In the genomic region with DNA sequence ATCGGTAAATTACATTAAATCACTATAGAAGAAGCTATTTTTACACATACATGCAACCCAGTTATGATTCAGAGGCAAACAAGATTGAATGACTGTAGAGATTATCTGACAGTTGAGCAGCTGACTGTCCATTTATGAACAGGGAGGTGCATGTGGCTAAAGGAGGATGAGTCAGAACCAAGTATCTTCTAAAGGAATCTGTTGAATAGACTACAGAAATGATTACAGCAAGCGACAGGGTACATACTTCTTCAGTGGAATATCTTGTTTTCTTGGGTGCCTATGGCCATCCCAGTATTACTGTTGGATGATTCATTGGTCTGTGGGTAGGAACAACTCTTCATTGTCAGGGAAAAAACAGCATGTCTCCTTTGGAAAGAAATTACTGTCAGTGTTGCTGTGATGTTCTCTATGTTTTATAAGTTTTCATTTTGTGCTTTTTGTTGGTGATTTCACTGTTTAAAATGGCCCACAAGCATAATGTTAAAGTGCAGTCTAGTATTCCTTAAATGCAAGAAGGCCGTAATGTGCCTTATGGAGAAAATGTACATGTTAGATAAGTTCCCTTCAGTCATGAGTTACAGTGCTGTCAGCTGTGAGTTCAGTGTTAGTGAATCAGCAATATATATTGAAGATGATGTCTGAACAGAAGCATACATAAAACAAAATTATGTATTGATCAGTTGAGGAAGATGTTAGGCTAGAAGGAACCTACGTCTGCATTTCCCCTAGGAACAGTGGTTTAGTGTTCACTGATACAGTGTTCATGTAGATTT, we compare ENCODE assay signal across 8 cellular contexts. TPM values are rescaled to one million over a fixed set of nuclear protein-coding genes. Genes with fewer than 3 reads are reported as not detected.
A peak's percentile ranks its signal among the peaks of the same experiment; 100 is the strongest.
DNase-seq lines count a peak whose midpoint lies in the region; ATAC-seq and TF ChIP-seq lines count a peak whose summit lies in the region.

No MANE protein-coding gene starts in this region.

- CTCF ChIA-PET in activated CD4-positive, alpha-beta memory T cell treated with anti-CD3 and anti-CD28 coated beads for 36 hours (lab: Charles Lee), result interaction anchor here (1.0 to 1.5 kb wide), 3 partner anchors 26 to 80 kb away, joined by 3 to 5 read pairs (median 3); no protein-coding TSS in a partner anchor

- POLR2A ChIA-PET in activated CD4-positive, alpha-beta memory T cell treated with anti-CD3 and anti-CD28 coated beads for 36 hours (lab: Charles Lee), result interaction anchor here (0.9 to 2.3 kb wide), 6 partner anchors 11 to 71 kb away, joined by 3 to 10 read pairs (median 4); no protein-coding TSS in a partner anchor

- peak overlapping the region in 3 of 4 donors; percentile 8 to 36 (median 35) for H3K4me3 Mint-ChIP-seq in CD4-positive, CD25-positive, alpha-beta regulatory T cell
- peak overlapping the region; percentile 54 for H3K4me3 Mint-ChIP-seq in activated CD4-positive, alpha-beta memory T cell treated with anti-CD3 and anti-CD28 coated beads for 36 hours

- H3K4me1 ChIP-seq in CD4-positive, CD25-positive, alpha-beta regulatory T cell (ENCODE audit: control insufficient read depth, insufficient read depth, low read length, poor library complexity, severe bottlenecking), result peaks cover 23% of the 10 kb centered on the region
- H3K4me1 ChIP-seq in effector memory CD4-positive, alpha-beta T cell (ENCODE audit: control insufficient read depth, insufficient read depth, low read length, poor library complexity, severe bottlenecking), result peaks cover 13% of the 10 kb centered on the region

- H3K27me3 ChIP-seq in CD4-positive, CD25-positive, alpha-beta regulatory T cell (ENCODE audit: control insufficient read depth, insufficient read depth, low read length), result no peaks in the 10 kb centered on the region
- H3K27me3 ChIP-seq in kidney epithelial cell (ENCODE audit: control insufficient read depth, insufficient read depth, low read length), result no peaks in the 10 kb centered on the region
- no peaks in the 10 kb centered on the region for H3K27me3 ChIP-seq in effector memory CD4-positive, alpha-beta T cell (replicated peaks; ENCODE audit: control insufficient read depth, insufficient read depth, low read length, poor library complexity, severe bottlenecking)

- H3K27me3 Mint-ChIP-seq in CD4-positive, CD25-positive, alpha-beta regulatory T cell, result peaks cover 4% of the 10 kb centered on the region
- H3K27me3 Mint-ChIP-seq in activated CD4-positive, alpha-beta memory T cell treated with anti-CD3 and anti-CD28 coated beads for 36 hours, result no peaks in the 10 kb centered on the region

- no peaks in the 10 kb centered on the region for H3K36me3 ChIP-seq in CD4-positive, CD25-positive, alpha-beta regulatory T cell (ENCODE audit: control insufficient read depth, insufficient read depth, low read length)
- no peaks in the 10 kb centered on the region for H3K36me3 ChIP-seq in kidney epithelial cell (ENCODE audit: control insufficient read depth, insufficient read depth, low read length)
- no peaks in the 10 kb centered on the region for H3K36me3 ChIP-seq in effector memory CD4-positive, alpha-beta T cell (ENCODE audit: control insufficient read depth, insufficient read depth, low read length)

- H3K4me3 ChIP-seq in CD4-positive, CD25-positive, alpha-beta regulatory T cell (ENCODE audit: low read depth, low read length), result no peak overlapping the region
- H3K4me3 ChIP-seq in kidney epithelial cell (ENCODE audit: low read depth, low read length), result no peak overlapping the region
- H3K4me3 ChIP-seq in effector memory CD4-positive, alpha-beta T cell (ENCODE audit: insufficient read depth, low read depth, low read length, poor library complexity, severe bottlenecking), result no peak overlapping the region

- ATAC-seq in CD4-positive, CD25-positive, alpha-beta regulatory T cell (ENCODE audit: low read depth in 2 of 2), result peak; percentile 50 to 57
- ATAC-seq in HG02610 (IDR thresholded peaks at IDR 0.05; ENCODE audit: unreplicated experiment) (peak; percentile 87), HG02884 (IDR thresholded peaks at IDR 0.05; ENCODE audit: unreplicated experiment) (no peak), GM18517 (IDR thresholded peaks at IDR 0.05; ENCODE audit: unreplicated experiment) (no peak)

- H3K27ac Mint-ChIP-seq in CD4-positive, CD25-positive, alpha-beta regulatory T cell, result peak overlapping the region; percentile 43 to 87 (median 58)
- H3K27ac Mint-ChIP-seq in activated CD4-positive, alpha-beta memory T cell treated with anti-CD3 and anti-CD28 coated beads for 36 hours, result peak overlapping the region; percentile 77

- H3K9me3 Mint-ChIP-seq in CD4-positive, CD25-positive, alpha-beta regulatory T cell, result peaks cover 0 to 3% (median 0%) of the 10 kb centered on the region in 7 donors
- H3K9me3 Mint-ChIP-seq in activated CD4-positive, alpha-beta memory T cell treated with anti-CD3 and anti-CD28 coated beads for 36 hours, result no peaks in the 10 kb centered on the region

- peaks cover 30 to 71% (median 56%) of the 10 kb centered on the region in 4 donors for H3K4me1 Mint-ChIP-seq in CD4-positive, CD25-positive, alpha-beta regulatory T cell
- H3K4me1 Mint-ChIP-seq in activated CD4-positive, alpha-beta memory T cell treated with anti-CD3 and anti-CD28 coated beads for 36 hours (ENCODE audit: low read depth), result peaks cover 48% of the 10 kb centered on the region

- H3K27ac ChIP-seq in CD4-positive, CD25-positive, alpha-beta regulatory T cell (ENCODE audit: insufficient read depth, low read length, poor library complexity, severe bottlenecking), result no peak overlapping the region
- no peak overlapping the region for H3K27ac ChIP-seq in effector memory CD4-positive, alpha-beta T cell (ENCODE audit: insufficient read depth, low read length, poor library complexity, severe bottlenecking)

- intact Hi-C loops in activated CD4-positive, alpha-beta memory T cell treated with anti-CD3 and anti-CD28 coated beads for 36 hours (cut with micrococcal nuclease), result loop anchor here (1.0 to 2.0 kb wide), 4 partner anchors 27 to 255 kb away; partner anchors contain the start of gene CBFB

- no peaks in the 10 kb centered on the region for H3K9me3 ChIP-seq in CD4-positive, CD25-positive, alpha-beta regulatory T cell (ENCODE audit: control insufficient read depth in 2 of 2, low read length in 2 of 2)
- no peaks in the 10 kb centered on the region for H3K9me3 ChIP-seq in effector memory CD4-positive, alpha-beta T cell (ENCODE audit: control insufficient read depth, low read length)

- peak in 1 of 3 donors; percentile 46 for DNase-seq in CD4-positive, CD25-positive, alpha-beta regulatory T cell
- DNase-seq in activated CD4-positive, alpha-beta memory T cell treated with anti-CD3 and anti-CD28 coated beads for 36 hours, result peak; percentile 36
- DNase-seq in kidney epithelial cell (ENCODE audit: low read depth) (peak; percentile 82), mucosa of gallbladder (ENCODE audit: low spot score) (no peak)
- no peak for DNase-seq in effector memory CD4-positive, alpha-beta T cell

- no peak for TF ChIP-seq CTCF in kidney epithelial cell (IDR thresholded peaks at IDR 0.05; ENCODE audit: insufficient read depth, low read length, poor library complexity, severe bottlenecking)

- peaks cover 3% of the 10 kb centered on the region for H3K36me3 Mint-ChIP-seq in CD4-positive, CD25-positive, alpha-beta regulatory T cell
- peaks cover 18% of the 10 kb centered on the region for H3K36me3 Mint-ChIP-seq in activated CD4-positive, alpha-beta memory T cell treated with anti-CD3 and anti-CD28 coated beads for 36 hours

RNA-seq across cellular contexts. Expression of gene CBFB, which starts 27.0 kb away (rescaled TPM):
- total RNA-seq in CD4-positive, CD25-positive, alpha-beta regulatory T cell, result 108 TPM
- 100 to 1,000 TPM in 1 of 4 donors, 10 to 100 TPM in 3; 60.9 to 104 (median 77.2) TPM for polyA plus RNA-seq in CD4-positive, CD25-positive, alpha-beta regulatory T cell
- 100 to 1,000 TPM; 155 to 163 TPM for total RNA-seq in activated CD4-positive, alpha-beta memory T cell treated with anti-CD3 and anti-CD28 coated beads for 36 hours
- total RNA-seq in kidney epithelial cell, result 57.4 and 64.5 TPM in 2 replicates
- total RNA-seq in mucosa of gallbladder, result 40.9 TPM

RNA-seq across cellular contexts. Expression of gene PHAF1, which starts 53.8 kb away (rescaled TPM):
- 19.2 TPM for total RNA-seq in CD4-positive, CD25-positive, alpha-beta regulatory T cell
- 10 to 100 TPM; 10.0 to 12.2 (median 11.4) TPM for polyA plus RNA-seq in CD4-positive, CD25-positive, alpha-beta regulatory T cell
- 10 to 100 TPM; 11.4 to 12.3 TPM for total RNA-seq in activated CD4-positive, alpha-beta memory T cell treated with anti-CD3 and anti-CD28 coated beads for 36 hours
- total RNA-seq in kidney epithelial cell (23.1 and 24.6 TPM in 2 replicates), mucosa of gallbladder (14.2 TPM)

Comparison
In these comparisons a context has a peak if more than half of its experiments do, and no peak if none do; other contexts are left out.
1. ATAC-seq: peak in CD4-positive, CD25-positive, alpha-beta regulatory T cell (2 of 2) and HG02610 (single experiment); none in HG02884 (single experiment) and GM18517 (single experiment).
2. DNase-seq: peak in activated CD4-positive, alpha-beta memory T cell treated with anti-CD3 and anti-CD28 coated beads for 36 hours (single experiment) and kidney epithelial cell (single experiment); none in effector memory CD4-positive, alpha-beta T cell (0 of 3) and mucosa of gallbladder (single experiment).